Comparison of ENCODE assay signal across 8 cellular contexts in genomic region chr1:237603036-237603568, GRCh38.
DNase-seq lines count a peak whose midpoint lies in the region; ATAC-seq and TF ChIP-seq lines count a peak whose summit lies in the region.
"Not testable (repeated sequence)": the region's sequence is repeated elsewhere in the genome, so short reads cannot be mapped to it uniquely, and the experiment has no call there.

No MANE protein-coding gene starts in this region.

- H3K23ac ChIP-seq in neuronal stem cell (ENCODE audit: low read depth, low read length, poor library complexity), result not testable (repeated sequence)

- H3K4ac ChIP-seq in neuronal stem cell (ENCODE audit: low read length), result not testable (repeated sequence)

- intact Hi-C loops in left ventricle myocardium superior (cut with micrococcal nuclease), result not testable (repeated sequence)

- in situ Hi-C loops in astrocyte of the cerebellum (cut with HindIII; ENCODE audit: low sequenced_read_pairs), result not testable (repeated sequence)

- not testable (repeated sequence) for H2BK15ac ChIP-seq in neuronal stem cell (ENCODE audit: low read length)

- H4K91ac ChIP-seq in neuronal stem cell (ENCODE audit: low read depth, low read length, poor library complexity), result not testable (repeated sequence)

- not testable (repeated sequence) for H2AFZ ChIP-seq in fibroblast of lung (ENCODE audit: low read length); neuronal stem cell (ENCODE audit: low read length)

- not testable (repeated sequence) for H2AK5ac ChIP-seq in neuronal stem cell (ENCODE audit: low read depth, low read length)

- not testable (repeated sequence) for H3K4me2 ChIP-seq in fibroblast of lung (ENCODE audit: extremely low read depth, insufficient read depth, low read length); neuronal stem cell (ENCODE audit: insufficient read depth, low read length, poor library complexity, severe bottlenecking)

- not testable (repeated sequence) for H2BK12ac ChIP-seq in neuronal stem cell (ENCODE audit: low read length)

- not testable (repeated sequence) for H3K36me3 ChIP-seq in fibroblast of lung (ENCODE audit: control insufficient read depth, insufficient read depth, low read length); neuronal stem cell (replicated peaks in 1 of 2; ENCODE audit: control insufficient read depth in 2 of 2, insufficient read depth in 2 of 2, low read length in 2 of 2)

- not testable (repeated sequence) for H3K27ac ChIP-seq in fibroblast of lung (ENCODE audit: insufficient read depth, low read length); neuronal stem cell (replicated peaks; ENCODE audit: low read length)

- not testable (repeated sequence) for H4K8ac ChIP-seq in neuronal stem cell (ENCODE audit: low read depth, low read length)

- not testable (repeated sequence) for TF ChIP-seq CTCF in AG09319 (IDR thresholded peaks at IDR 0.05; ENCODE audit: low read depth, low read length); HFF-Myc (IDR thresholded peaks at IDR 0.05; ENCODE audit: low read depth, low read length, missing control alignments); astrocyte of the cerebellum (IDR thresholded peaks at IDR 0.05; ENCODE audit: low read depth, low read length, missing control alignments); fibroblast of lung (conservative IDR thresholded peaks at IDR 0.05 in 1 of 2, IDR thresholded peaks at IDR 0.05 in 1 of 2; ENCODE audit: low read depth in 1 of 2, low read length in 2 of 2); fibroblast of villous mesenchyme (IDR thresholded peaks at IDR 0.05; ENCODE audit: insufficient read depth, low read depth, low read length)

- not testable (repeated sequence) for H3K18ac ChIP-seq in neuronal stem cell (ENCODE audit: low read length)

- DNase-seq in AG09319 (ENCODE audit: extremely low read depth, low read depth) (peak; percentile 4), HFF-Myc (ENCODE audit: extremely low read depth, low read depth) (peak; percentile 5), astrocyte of the cerebellum (ENCODE audit: low read depth) (peak; percentile 3), dermis blood vessel endothelial cell (peak; percentile 45), fibroblast of lung (ENCODE audit: low read depth in 2 of 2) (peak; percentile 17 to 25), fibroblast of villous mesenchyme (ENCODE audit: low read depth) (peak; percentile 22), neuronal stem cell (ENCODE audit: low spot score) (peak; percentile 27)
- DNase-seq in left ventricle myocardium superior, result not testable (repeated sequence)

- not testable (repeated sequence) for H3K9me3 ChIP-seq in fibroblast of lung (ENCODE audit: control insufficient read depth, insufficient read depth, low read depth, low read length); neuronal stem cell (replicated peaks in 1 of 2; ENCODE audit: control insufficient read depth in 2 of 2, insufficient read depth in 1 of 2, low read depth in 1 of 2, low read length in 2 of 2)

- ATAC-seq in left ventricle myocardium superior, result peak; percentile 54

- not testable (repeated sequence) for H4K20me1 ChIP-seq in fibroblast of lung (ENCODE audit: control insufficient read depth, extremely low read depth, insufficient read depth, low read length)

- not testable (repeated sequence) for H3K79me2 ChIP-seq in fibroblast of lung (ENCODE audit: control insufficient read depth, insufficient read depth, low read length)

- H3K4me3 ChIP-seq in HFF-Myc (replicated peaks; ENCODE audit: low read depth, low read length); astrocyte of the cerebellum (ENCODE audit: low read depth, low read length); fibroblast of lung (replicated peaks in 1 of 4; ENCODE audit: control extremely low read depth in 1 of 4, insufficient read depth in 1 of 4, low read depth in 3 of 4, low read length in 4 of 4); fibroblast of villous mesenchyme (ENCODE audit: low read depth, low read length); neuronal stem cell (ENCODE audit: low read length in 2 of 2): not testable (repeated sequence)

- not testable (repeated sequence) for H3K14ac ChIP-seq in neuronal stem cell (ENCODE audit: low read length)

- H3K4me1 ChIP-seq in fibroblast of lung (ENCODE audit: control insufficient read depth, extremely low read depth, insufficient read depth, low read length); neuronal stem cell (ENCODE audit: control insufficient read depth in 2 of 2, insufficient read depth in 1 of 2, low read depth in 1 of 2, low read length in 2 of 2): not testable (repeated sequence)

- H2BK5ac ChIP-seq in neuronal stem cell (ENCODE audit: low read length), result not testable (repeated sequence)

- H3K9ac ChIP-seq in fibroblast of lung (ENCODE audit: insufficient read depth, low read length); neuronal stem cell (ENCODE audit: low read depth, low read length, poor library complexity): not testable (repeated sequence)

- not testable (repeated sequence) for H2BK120ac ChIP-seq in neuronal stem cell (ENCODE audit: low read depth, low read length)

- no CpG with 5 or more reads among the region's 15 CpGs for WGBS in neuronal stem cell (ENCODE audit: extremely low coverage in 2 of 2, insufficient read length in 2 of 2, insufficient replicate concordance in 1 of 2), 2 donors

- not testable (repeated sequence) for H3K27me3 ChIP-seq in fibroblast of lung (ENCODE audit: control insufficient read depth, insufficient read depth, low read length); neuronal stem cell (ENCODE audit: control insufficient read depth in 3 of 3, insufficient read depth in 3 of 3, low read depth in 1 of 3, low read length in 3 of 3)

- not testable (repeated sequence) for H3K79me1 ChIP-seq in neuronal stem cell (ENCODE audit: low read depth, low read length)
